Comparison of ENCODE assay signal across 8 cellular contexts in the genomic region with DNA sequence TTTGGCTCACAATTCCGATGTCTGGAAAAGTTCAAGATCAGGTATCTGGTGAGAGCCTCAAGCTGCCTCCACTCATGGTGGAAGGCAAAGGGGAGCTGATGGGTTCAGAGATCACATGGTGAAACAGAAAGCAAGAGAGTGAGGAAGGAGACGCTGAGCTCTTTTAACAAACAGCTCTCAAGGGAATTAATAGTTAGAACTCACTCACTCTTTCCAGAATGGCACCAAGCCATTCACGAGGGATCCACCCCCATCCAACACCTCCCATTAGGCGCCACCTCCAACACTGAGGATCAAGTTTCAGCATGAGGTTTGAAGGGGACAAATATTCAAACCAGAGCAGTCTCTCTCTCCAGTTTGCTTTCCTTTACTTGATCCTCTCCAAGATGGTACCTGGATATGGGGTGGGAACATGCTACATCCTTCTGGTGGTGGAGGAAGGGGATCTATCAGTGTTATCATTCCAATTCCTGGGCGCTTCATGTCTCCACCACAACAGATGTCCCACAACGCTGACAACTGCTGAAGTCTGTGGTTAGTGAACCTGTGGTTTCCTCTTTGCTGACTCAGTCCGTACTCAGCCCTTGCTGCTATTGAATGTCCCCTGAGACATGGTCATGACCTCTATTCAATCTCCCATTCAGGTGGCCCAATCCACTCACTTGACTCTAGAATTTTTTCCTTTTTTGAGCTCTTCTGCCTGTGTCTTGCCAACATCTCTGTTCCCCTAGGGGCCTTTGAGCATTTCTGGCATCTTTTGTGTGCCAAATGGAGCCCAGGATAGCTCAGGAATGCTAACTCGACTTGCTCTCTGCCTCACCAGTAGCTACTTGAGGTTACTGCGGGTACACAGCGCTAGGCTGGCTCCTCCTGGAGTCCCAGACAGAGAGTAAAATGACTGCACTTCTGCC.
DNase-seq lines count a peak whose midpoint lies in the region; ATAC-seq and TF ChIP-seq lines count a peak whose summit lies in the region.

No MANE protein-coding gene starts in this region.

- DNase-seq in DMS 273 (lab: John Stamatoyannopoulos, UW; ENCODE audit: unreplicated experiment), result peak; percentile 75
- peak; percentile 14 for DNase-seq in NCI-H748 treated with DMSO at 0.1 percent for 48 hours (lab: John Stamatoyannopoulos, UW)
- DNase-seq in activated effector memory CD4-positive, alpha-beta T cell treated with anti-CD3 and anti-CD28 coated beads, Interleukin-2, amount 50 U/mL, for 16 hours, result peak; percentile 75
- peak in 1 of 3 donors; percentile 13 for DNase-seq in mucosa of descending colon
- no peak for DNase-seq in occipital lobe (lab: John Stamatoyannopoulos, UW)
- no peak for DNase-seq in cerebellar nuclear complex (lab: John Stamatoyannopoulos, UW)

- H3K4me3 ChIP-seq in mucosa of descending colon, result no peak overlapping the region

- no peaks in the 10 kb centered on the region for H3K4me1 ChIP-seq in mucosa of descending colon (ENCODE audit: low read depth)

- intact Hi-C loops in mucosa of descending colon (cut with DNase I, micrococcal nuclease), result no loop called here

- no peaks in the 10 kb centered on the region for H3K9me3 ChIP-seq in mucosa of descending colon

- H3K36me3 ChIP-seq in mucosa of descending colon (ENCODE audit: low read depth), result no peaks in the 10 kb centered on the region

- peak; percentile 94 for ATAC-seq in GM19324 (IDR thresholded peaks at IDR 0.05; ENCODE audit: low FRiP score, unreplicated experiment)
- ATAC-seq in HG03139 (IDR thresholded peaks at IDR 0.05; ENCODE audit: unreplicated experiment), result peak; percentile 91
- ATAC-seq in mucosa of descending colon, result peak; percentile 73

- TF ChIP-seq CTCF in mucosa of descending colon (IDR thresholded peaks at IDR 0.05), result no peak

Comparison
In these comparisons a context has a peak if more than half of its experiments do, and no peak if none do; other contexts are left out.
1. DNase-seq: peak in DMS 273 (single experiment), NCI-H748 treated with DMSO at 0.1 percent for 48 hours (single experiment) and activated effector memory CD4-positive, alpha-beta T cell treated with anti-CD3 and anti-CD28 coated beads, Interleukin-2, amount 50 U/mL, for 16 hours (single experiment); none in occipital lobe (single experiment) and cerebellar nuclear complex (0 of 2).
2. Peak in every context shown above with its lines, with median percentiles within 50 percentile points of each other: ATAC-seq.